Comparison of ENCODE assay signal across 8 cellular contexts in genomic region chrX:118345045-118345400, GRCh38. TPM values are rescaled to one million over a fixed set of nuclear protein-coding genes. Genes with fewer than 3 reads are reported as not detected.
DNase-seq lines count a peak whose midpoint lies in the region; ATAC-seq and TF ChIP-seq lines count a peak whose summit lies in the region.

No MANE protein-coding gene starts in this region.

- peak overlapping the region; percentile 97 for H3K27ac Mint-ChIP-seq in CD8-positive, alpha-beta T cell
- H3K27ac Mint-ChIP-seq in activated naive CD8-positive, alpha-beta T cell treated with anti-CD3 and anti-CD28 coated beads, Interleukin-2, amount 50 U/mL, for 24 hours = peak overlapping the region; percentile 95

- ATAC-seq in CD8-positive, alpha-beta T cell = no peak
- ATAC-seq in activated naive CD8-positive, alpha-beta T cell treated with anti-CD3 and anti-CD28 coated beads, Interleukin-2, amount 50 U/mL, for 24 hours = no peak

- peak overlapping the region in 1 of 2 experiments; percentile 40 for H3K18ac ChIP-seq in mesenchymal stem cell (ENCODE audit: low read depth in 1 of 2, low read length in 2 of 2)

- peak overlapping the region; percentile 98 for H3K4me3 Mint-ChIP-seq in CD8-positive, alpha-beta T cell
- peak overlapping the region; percentile 96 for H3K4me3 Mint-ChIP-seq in activated naive CD8-positive, alpha-beta T cell treated with anti-CD3 and anti-CD28 coated beads, Interleukin-2, amount 50 U/mL, for 24 hours

- POLR2A ChIA-PET in CD8-positive, alpha-beta T cell (lab: Charles Lee) = no interaction called here
- POLR2A ChIA-PET in HEK293 (lab: Yijun Ruan, JAX) = interaction anchor here (1.3 kb wide), 1 partner anchor 13 kb away, joined by 3 read pairs; no protein-coding TSS in a partner anchor

- no peak for TF ChIP-seq CTCF in CD8-positive, alpha-beta T cell (IDR thresholded peaks at IDR 0.05)
- no peak for TF ChIP-seq CTCF in HEK293 (tag by site-specific recombination; IDR thresholded peaks at IDR 0.05)

- intact Hi-C loops in CD8-positive, alpha-beta T cell (cut with DNase I, micrococcal nuclease) = loop anchor here (5.0 to 10.0 kb wide), 5 partner anchors 92 to 1122 kb away; partner anchors contain the start of genes KLHL13 (in 1 of the 2), PGRMC1 (in 1 of the 2) and SLC25A5 (in 1 of the 2)

- H2AFZ ChIP-seq in mesenchymal stem cell (ENCODE audit: low read depth, low read length) = peak overlapping the region; percentile 61

- no peak overlapping the region for H3K23ac ChIP-seq in mesenchymal stem cell (ENCODE audit: low read length in 2 of 2)

- no peak overlapping the region for H3K14ac ChIP-seq in mesenchymal stem cell (ENCODE audit: low read length in 2 of 2)

- H4K8ac ChIP-seq in mesenchymal stem cell (ENCODE audit: low read length) = peak overlapping the region; percentile 60

- no peak overlapping the region for H2BK120ac ChIP-seq in mesenchymal stem cell (ENCODE audit: low read depth, low read length)

- H3K9me3 ChIP-seq in CD8-positive, alpha-beta T cell (ENCODE audit: low read length) = no peaks in the 10 kb centered on the region
- H3K9me3 ChIP-seq in HEK293 (ENCODE audit: control insufficient read depth, insufficient read depth, low read depth, low read length) (no peaks in the 10 kb centered on the region), mesenchymal stem cell (ENCODE audit: control insufficient read depth, low read length) (no peaks in the 10 kb centered on the region)

- peak overlapping the region; percentile 76 for H3K27ac ChIP-seq in CD8-positive, alpha-beta T cell (ENCODE audit: low read depth, low read length)
- H3K27ac ChIP-seq in HEK293 (ENCODE audit: extremely low read depth, low read depth, low read length) = peak overlapping the region; percentile 87
- H3K27ac ChIP-seq in mesenchymal stem cell (ENCODE audit: low read length, poor library complexity, severe bottlenecking) = no peak overlapping the region

- DNase-seq in CD8-positive, alpha-beta T cell = no peak
- DNase-seq in activated naive CD8-positive, alpha-beta T cell treated with anti-CD3 and anti-CD28 coated beads, Interleukin-2, amount 50 U/mL, for 24 hours = no peak
- no peak for DNase-seq in mesenchymal stem cell
- no peak for DNase-seq in activated CD4-positive, CD25-positive, alpha-beta regulatory T cell (lab: John Stamatoyannopoulos, UW)
- DNase-seq in cortex of kidney (lab: John Stamatoyannopoulos, UW) = no peak
- no peak for DNase-seq in DMS153 treated with DMSO at 0.1 percent for 48 hours (lab: John Stamatoyannopoulos, UW; ENCODE audit: unreplicated experiment)
- no peak for DNase-seq in activated CD4-positive, CD25-positive, alpha-beta regulatory T cell treated with anti-CD3 and anti-CD28 coated beads, Interleukin-2, amount 50 U/mL, for 72 hours

- CTCF ChIA-PET in CD8-positive, alpha-beta T cell (lab: Charles Lee) = no interaction called here
- CTCF ChIA-PET in HEK293 (lab: Yijun Ruan, JAX) = interaction anchor here (0.5 to 1.4 kb wide), 4 partner anchors 9 to 117 kb away, joined by 3 to 5 read pairs (median 4); no protein-coding TSS in a partner anchor

- no peaks in the 10 kb centered on the region for H3K79me1 ChIP-seq in mesenchymal stem cell (replicated peaks; ENCODE audit: low read length, poor library complexity, severe bottlenecking)

- no peaks in the 10 kb centered on the region for H3K36me3 ChIP-seq in CD8-positive, alpha-beta T cell (ENCODE audit: insufficient read depth, low read length)
- H3K36me3 ChIP-seq in HEK293 (ENCODE audit: control insufficient read depth in 2 of 2, insufficient read depth in 1 of 2, low read length in 2 of 2) (no peaks in the 10 kb centered on the region), mesenchymal stem cell (ENCODE audit: control insufficient read depth in 1 of 2, insufficient read depth in 2 of 2, low read depth in 1 of 2, low read length in 2 of 2) (no peaks in the 10 kb centered on the region)

- H3K27me3 Mint-ChIP-seq in CD8-positive, alpha-beta T cell (ENCODE audit: low read depth) = no peaks in the 10 kb centered on the region
- H3K27me3 Mint-ChIP-seq in activated naive CD8-positive, alpha-beta T cell treated with anti-CD3 and anti-CD28 coated beads, Interleukin-2, amount 50 U/mL, for 24 hours = no peaks in the 10 kb centered on the region

- H4K91ac ChIP-seq in mesenchymal stem cell (ENCODE audit: low read length) = no peak overlapping the region

- peak overlapping the region in 1 of 2 experiments; percentile 41 for H3K4ac ChIP-seq in mesenchymal stem cell (ENCODE audit: low read depth in 1 of 2, low read length in 2 of 2)

- H3K4me1 Mint-ChIP-seq in CD8-positive, alpha-beta T cell (ENCODE audit: low read depth) = peaks cover 28% of the 10 kb centered on the region
- H3K4me1 Mint-ChIP-seq in activated naive CD8-positive, alpha-beta T cell treated with anti-CD3 and anti-CD28 coated beads, Interleukin-2, amount 50 U/mL, for 24 hours = peaks cover 26% of the 10 kb centered on the region

- H3K27me3 ChIP-seq in CD8-positive, alpha-beta T cell (ENCODE audit: insufficient read depth, low read length) = no peaks in the 10 kb centered on the region
- H3K27me3 ChIP-seq in mesenchymal stem cell (ENCODE audit: control insufficient read depth in 1 of 2, insufficient read depth in 1 of 2, low read length in 2 of 2) = no peaks in the 10 kb centered on the region

- no peak overlapping the region for H2BK5ac ChIP-seq in mesenchymal stem cell (ENCODE audit: low read depth, low read length, poor library complexity, severe bottlenecking)

- H3K4me1 ChIP-seq in CD8-positive, alpha-beta T cell (ENCODE audit: insufficient read depth, low read length) = peaks cover 22% of the 10 kb centered on the region
- H3K4me1 ChIP-seq in HEK293 (ENCODE audit: control insufficient read depth, insufficient read depth, low read length) (no peaks in the 10 kb centered on the region), mesenchymal stem cell (ENCODE audit: control insufficient read depth, insufficient read depth, low read depth, low read length) (no peaks in the 10 kb centered on the region)

- WGBS in mesenchymal stem cell = 66% methylated on average over 7 of the region's 7 CpGs

- H3K36me3 Mint-ChIP-seq in CD8-positive, alpha-beta T cell = peaks cover 2% of the 10 kb centered on the region
- H3K36me3 Mint-ChIP-seq in activated naive CD8-positive, alpha-beta T cell treated with anti-CD3 and anti-CD28 coated beads, Interleukin-2, amount 50 U/mL, for 24 hours (ENCODE audit: low read depth) = no peaks in the 10 kb centered on the region

- H3K9me3 Mint-ChIP-seq in CD8-positive, alpha-beta T cell = no peaks in the 10 kb centered on the region
- no peaks in the 10 kb centered on the region for H3K9me3 Mint-ChIP-seq in activated naive CD8-positive, alpha-beta T cell treated with anti-CD3 and anti-CD28 coated beads, Interleukin-2, amount 50 U/mL, for 24 hours

- H2AK5ac ChIP-seq in mesenchymal stem cell (ENCODE audit: low read length, severe bottlenecking) = no peak overlapping the region

- peak overlapping the region; percentile 96 for H3K9ac ChIP-seq in mesenchymal stem cell (ENCODE audit: low read length)

- H2BK12ac ChIP-seq in mesenchymal stem cell (ENCODE audit: low read length in 2 of 2) = no peak overlapping the region

- H3K4me2 ChIP-seq in mesenchymal stem cell (ENCODE audit: low read length, poor library complexity, severe bottlenecking) = peak overlapping the region; percentile 50

- H2BK15ac ChIP-seq in mesenchymal stem cell (ENCODE audit: low read depth, poor library complexity, severe bottlenecking) = no peak overlapping the region

- H3K4me3 ChIP-seq in CD8-positive, alpha-beta T cell (ENCODE audit: low read depth, low read length) = peak overlapping the region; percentile 57
- H3K4me3 ChIP-seq in HEK293 (ENCODE audit: low read depth, low read length) (peak overlapping the region; percentile 49), mesenchymal stem cell (ENCODE audit: insufficient read depth in 1 of 2, low read depth in 1 of 2, low read length in 2 of 2) (peak overlapping the region in 1 of 2 experiments; percentile 84)

TF ChIP-seq in HEK293, 187 proteins besides CTCF, POLR2A, EP300 and RAD21:
- TF ChIP-seq TRIM28 (IDR thresholded peaks at IDR 0.05; ENCODE audit: borderline replicate concordance, low read length) = no peak
- no peak for TF ChIP-seq ZNF394 (tag by site-specific recombination; IDR thresholded peaks at IDR 0.05; ENCODE audit: borderline replicate concordance)
- TF ChIP-seq TCF7L2 (IDR thresholded peaks at IDR 0.05; ENCODE audit: borderline replicate concordance, low read depth, low read length) = peak; percentile 35; the same call in 1 of the 2 replicates
- no peak; the same call in 1 of the 2 replicates for TF ChIP-seq FEZF1 (tag by site-specific recombination; IDR thresholded peaks at IDR 0.05)
- TF ChIP-seq ZBTB20 (tag by site-specific recombination; IDR thresholded peaks at IDR 0.05) = no peak
- TF ChIP-seq ATF2 (tag by site-specific recombination; IDR thresholded peaks at IDR 0.05; ENCODE audit: low read depth) = no peak
- no peak for TF ChIP-seq ZNF610 (tag by site-specific recombination; IDR thresholded peaks at IDR 0.05; ENCODE audit: borderline replicate concordance)
- TF ChIP-seq KLF1 (tag by site-specific recombination; IDR thresholded peaks at IDR 0.05) = no peak
- peak; percentile 63 for TF ChIP-seq ZNF335 (tag by site-specific recombination; conservative IDR thresholded peaks at IDR 0.05)
- no peak for TF ChIP-seq ZFP3 (tag by site-specific recombination; IDR thresholded peaks at IDR 0.05; ENCODE audit: low read depth)
- no peak for TF ChIP-seq ZSCAN16 (tag by site-specific recombination; IDR thresholded peaks at IDR 0.05)
TF ChIP-seq in HEK293: peak in this region for 2.

RNA-seq across cellular contexts. Expression of gene WDR44, which starts 0.9 kb away (rescaled TPM):
- total RNA-seq in CD8-positive, alpha-beta T cell = 10 to 100 TPM in 1 of 2 experiments, 1 to 10 TPM in 1; 9.9 to 11.2 TPM
- polyA plus RNA-seq in mesenchymal stem cell (2013, experiment 1 of 2) = 9.9 TPM
- polyA plus RNA-seq in mesenchymal stem cell (2013, experiment 2 of 2) = 9.4 TPM
